ENCODE assay signal across 13 cellular contexts in the genomic region with DNA sequence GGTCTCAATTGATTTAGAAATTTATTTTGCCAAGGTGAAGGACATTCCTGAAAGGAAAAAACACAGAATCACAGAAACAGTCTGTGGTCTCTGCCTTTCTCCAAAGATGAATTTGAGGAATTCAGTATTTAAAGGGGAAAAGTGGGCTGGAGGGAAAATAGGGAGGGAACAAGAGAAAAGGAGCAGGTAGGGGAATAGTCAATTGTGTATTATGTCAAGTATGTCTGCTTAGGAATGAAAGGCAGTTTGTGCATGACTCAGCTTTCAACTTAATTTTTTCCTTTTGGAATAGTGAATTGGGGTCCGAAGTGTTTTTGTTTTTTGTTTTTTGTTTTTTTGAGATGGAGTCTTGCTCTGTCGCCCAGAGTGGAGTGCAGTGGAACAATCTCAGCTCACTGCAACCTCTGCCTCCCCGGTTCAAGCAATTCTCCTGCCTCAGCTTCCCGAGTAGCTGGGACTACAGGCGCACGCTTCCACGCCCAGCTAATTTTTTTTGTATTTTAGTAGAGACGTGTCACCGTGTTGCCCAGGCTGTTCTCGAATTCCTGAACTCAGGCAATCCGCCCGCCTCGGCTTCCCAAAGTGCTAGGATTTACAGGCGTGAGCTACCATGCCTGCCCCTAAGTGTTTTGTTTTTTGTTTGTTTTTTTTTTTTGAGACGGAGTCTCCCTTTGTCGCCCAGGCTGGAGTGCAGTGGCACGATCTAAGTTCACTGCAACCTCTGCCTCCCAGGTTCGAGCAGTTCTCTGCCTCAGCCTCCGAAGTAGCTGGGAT.
DNase-seq lines count a peak whose midpoint lies in the region; ATAC-seq, FAIRE-seq and TF ChIP-seq lines count a peak whose summit lies in the region.
"Had no signal": no experiment of that assay in that cellular context is flagged by ENCODE, and none has a peak within 500 bp of the region (broad histone marks: within the 10 kb centered on the region; RNA-seq: fewer than 3 reads in every experiment).

No MANE protein-coding gene starts in this region.

- no peaks in the 10 kb centered on the region for H3K27me3 ChIP-seq in GM23338 (ENCODE audit: insufficient read depth)

- no peak for FAIRE-seq in A549 (lab: Jason Lieb, UNC)

- WGBS in A549 (ENCODE audit: missing lambda C conversion rate), result 90% methylated on average over 18 of the region's 19 CpGs
- whole genome bisulfite sequencing in mesodermal cell (ENCODE audit: insufficient coverage in 2 of 2), 2 experiments, result 88 to 90% methylated on average over 17 to 18 of the region's 19 CpGs

- H3K27me3 Mint-ChIP-seq in GM23338 (ENCODE audit: insufficient read depth, low read depth, poor library complexity), result peaks cover 3% of the 10 kb centered on the region
- peaks cover 9% of the 10 kb centered on the region for H3K27me3 Mint-ChIP-seq in activated CD4-positive, alpha-beta memory T cell treated with anti-CD3 and anti-CD28 coated beads, Interleukin-2, amount 10 ng/mL, durations not matched to agents 7 days and 5 days

- no peaks in the 10 kb centered on the region for H4K20me1 ChIP-seq in GM23338 (replicated peaks; ENCODE audit: insufficient read depth)

- H3K4me2 ChIP-seq in A549 (peak overlapping the region; percentile 92), GM23338 (peak overlapping the region; percentile 67)

- H3K27ac ChIP-seq in A549 (peak overlapping the region; percentile 98 to 100; a peak in 5 of 6 replicates), GM23338 (ENCODE audit: low read depth) (peak overlapping the region; percentile 99; the same call in 1 of the 2 replicates), mesodermal cell (ENCODE audit: low read depth, low read length, severe bottlenecking) (no peak overlapping the region)

- intact Hi-C loops in left cardiac atrium (cut with DNase I), result loop anchor here in 1 of 2 donors (10.0 kb wide), 1 partner anchor 54 kb away; no protein-coding TSS in a partner anchor

- no peaks in the 10 kb centered on the region for H3K36me3 ChIP-seq in GM23338 (ENCODE audit: insufficient read depth)
- H3K36me3 ChIP-seq in mesodermal cell (ENCODE audit: control insufficient read depth, insufficient read depth, low read length), result peaks cover 6% of the 10 kb centered on the region

- H3K4me1 Mint-ChIP-seq in GM23338, result peaks cover 24% of the 10 kb centered on the region
- peaks cover 21% of the 10 kb centered on the region for H3K4me1 Mint-ChIP-seq in activated CD4-positive, alpha-beta memory T cell treated with anti-CD3 and anti-CD28 coated beads, Interleukin-2, amount 10 ng/mL, durations not matched to agents 7 days and 5 days

- peak overlapping the region; percentile 99; the same call in 1 of the 3 replicates for H3K4me3 ChIP-seq in A549
- peak overlapping the region; percentile 94 for H3K4me3 ChIP-seq in GM23338
- peak overlapping the region; percentile 95 for H3K4me3 ChIP-seq in mesodermal cell (ENCODE audit: extremely low read depth, insufficient read depth, low read length, poor library complexity, severe bottlenecking)

- H3F3A ChIP-seq in GM23338 (replicated peaks; ENCODE audit: low read depth), result no peaks in the 10 kb centered on the region; the same call in 1 of the 2 replicates

- TF ChIP-seq POLR2A in A549 (IDR thresholded peaks at IDR 0.05; ENCODE audit: low read length) (no peak), GM18505 (IDR thresholded peaks at IDR 0.05; ENCODE audit: borderline replicate concordance, extremely low read depth, insufficient read depth, insufficient read length) (no peak)

- POLR2A ChIA-PET in A549 (lab: Yijun Ruan, JAX), result interaction anchor here (0.7 to 1.8 kb wide), 2 partner anchors 61 to 235 kb away, joined by 3 to 11 read pairs; no protein-coding TSS in a partner anchor
- POLR2A ChIA-PET in activated CD4-positive, alpha-beta memory T cell treated with anti-CD3 and anti-CD28 coated beads, Interleukin-2, amount 10 ng/mL, durations not matched to agents 7 days and 5 days (lab: Charles Lee), result interaction anchor here (0.9 to 2.4 kb wide), 4 partner anchors 15 to 265 kb away, joined by 4 to 9 read pairs (median 5); no protein-coding TSS in a partner anchor

- TF ChIP-seq CTCF in A549 (IDR thresholded peaks at IDR 0.05) (no peak), GM23338 (conservative IDR thresholded peaks at IDR 0.05; ENCODE audit: low read depth in 2 of 2) (no peak)

- CTCF ChIA-PET in A549 (lab: Yijun Ruan, JAX), result interaction anchor here (0.7 to 2.3 kb wide), 2 partner anchors 61 to 62 kb away, joined by 3 to 13 read pairs; no protein-coding TSS in a partner anchor
- CTCF ChIA-PET in activated CD4-positive, alpha-beta memory T cell treated with anti-CD3 and anti-CD28 coated beads, Interleukin-2, amount 10 ng/mL, durations not matched to agents 7 days and 5 days (lab: Charles Lee), result interaction anchor here (0.6 kb wide), 1 partner anchor 628 kb away, joined by 6 read pairs; no protein-coding TSS in a partner anchor

- peak overlapping the region; percentile 54 for H3K27ac Mint-ChIP-seq in GM23338
- H3K27ac Mint-ChIP-seq in activated CD4-positive, alpha-beta memory T cell treated with anti-CD3 and anti-CD28 coated beads, Interleukin-2, amount 10 ng/mL, durations not matched to agents 7 days and 5 days, result no peak overlapping the region

- H3K9me3 ChIP-seq in A549 (no peaks in the 10 kb centered on the region), mesodermal cell (ENCODE audit: control insufficient read depth, low read length) (no peaks in the 10 kb centered on the region)

- H3K79me2 ChIP-seq in GM23338 (replicated peaks; ENCODE audit: insufficient read depth), result peaks cover 30% of the 10 kb centered on the region

- H3K4me3 Mint-ChIP-seq in GM23338, result peak overlapping the region; percentile 88
- H3K4me3 Mint-ChIP-seq in activated CD4-positive, alpha-beta memory T cell treated with anti-CD3 and anti-CD28 coated beads, Interleukin-2, amount 10 ng/mL, durations not matched to agents 7 days and 5 days, result peak overlapping the region; percentile 96

- no peak for TF ChIP-seq EP300 in A549 (IDR thresholded peaks at IDR 0.05)

- TF ChIP-seq RAD21 in A549 (conservative IDR thresholded peaks at IDR 0.05 in 1 of 2, IDR thresholded peaks at IDR 0.05 in 1 of 2), result no peak

- no peaks in the 10 kb centered on the region for H3K9me2 ChIP-seq in GM23338 (ENCODE audit: insufficient read depth)

- H3K4me1 ChIP-seq in A549, result peaks cover 28% of the 10 kb centered on the region
- H3K4me1 ChIP-seq in GM23338 (ENCODE audit: insufficient read depth), result peaks cover 19% of the 10 kb centered on the region
- H3K4me1 ChIP-seq in mesodermal cell (ENCODE audit: control insufficient read depth, insufficient read depth, low read length, poor library complexity, severe bottlenecking), result peaks cover 18% of the 10 kb centered on the region

- H3K36me3 Mint-ChIP-seq in GM23338 (ENCODE audit: low read depth), result no peaks in the 10 kb centered on the region
- H3K36me3 Mint-ChIP-seq in activated CD4-positive, alpha-beta memory T cell treated with anti-CD3 and anti-CD28 coated beads, Interleukin-2, amount 10 ng/mL, durations not matched to agents 7 days and 5 days (ENCODE audit: low read depth), result peaks cover 4% of the 10 kb centered on the region

- ATAC-seq in A549 (no peak), GM23338 (no peak), GM18505 (IDR thresholded peaks at IDR 0.05; ENCODE audit: unreplicated experiment) (no peak), left cardiac atrium (no peak)

- DNase-seq in A549 (ENCODE audit: low read depth in 1 of 2, low spot score in 1 of 2) (no peak), GM23338 (ENCODE audit: low spot score) (peak; percentile 43), C1 segment of cervical spinal cord (lab: John Stamatoyannopoulos, UW) (no peak), left cardiac atrium (no peak), GM03348 (ENCODE audit: low spot score) (no peak)
- no peak for DNase-seq in activated CD4-positive, alpha-beta memory T cell treated with anti-CD3 and anti-CD28 coated beads, Interleukin-2, amount 10 ng/mL, durations not matched to agents 7 days and 5 days
- DNase-seq: activated gamma-delta T cell; effector CD8-positive, alpha-beta T cell; KG1; NCI-H524; stimulated activated CD4-positive, alpha-beta T cell treated with anti-CD3 and anti-CD28 coated beads, Interleukin-2, amount 100 ng/mL, for 48 hours had no signal

- H3K9me3 Mint-ChIP-seq in GM23338, result no peaks in the 10 kb centered on the region
- no peaks in the 10 kb centered on the region for H3K9me3 Mint-ChIP-seq in activated CD4-positive, alpha-beta memory T cell treated with anti-CD3 and anti-CD28 coated beads, Interleukin-2, amount 10 ng/mL, durations not matched to agents 7 days and 5 days

- no peak overlapping the region for H2AFZ ChIP-seq in GM23338

TF ChIP-seq in A549, 52 proteins besides CTCF, POLR2A, EP300 and RAD21 (continues in another document):
- TF ChIP-seq HES2 (IDR thresholded peaks at IDR 0.05) (no peak), MAFK (IDR thresholded peaks at IDR 0.05; ENCODE audit: partially characterized antibody) (no peak), CHD4 (IDR thresholded peaks at IDR 0.05; ENCODE audit: borderline replicate concordance) (no peak), JUN (IDR thresholded peaks at IDR 0.05) (no peak), FOXS1 (CRISPR knock-in tag; IDR thresholded peaks at IDR 0.05) (no peak), RARB (CRISPR knock-in tag; IDR thresholded peaks at IDR 0.05) (no peak), CHD2 (IDR thresholded peaks at IDR 0.05; ENCODE audit: low read length, partially characterized antibody) (no peak), RCOR1 (IDR thresholded peaks at IDR 0.05; ENCODE audit: low read depth, low read length) (no peak), CEBPB (IDR thresholded peaks at IDR 0.05) (no peak)

TF ChIP-seq in GM23338, 12 proteins besides CTCF, POLR2A, EP300 and RAD21 (continues in another document):
- TF ChIP-seq NANOG (IDR thresholded peaks at IDR 0.05; ENCODE audit: borderline replicate concordance) (no peak), STAT1 (IDR thresholded peaks at IDR 0.05; ENCODE audit: unreplicated experiment) (no peak)
